In the genomic region with DNA sequence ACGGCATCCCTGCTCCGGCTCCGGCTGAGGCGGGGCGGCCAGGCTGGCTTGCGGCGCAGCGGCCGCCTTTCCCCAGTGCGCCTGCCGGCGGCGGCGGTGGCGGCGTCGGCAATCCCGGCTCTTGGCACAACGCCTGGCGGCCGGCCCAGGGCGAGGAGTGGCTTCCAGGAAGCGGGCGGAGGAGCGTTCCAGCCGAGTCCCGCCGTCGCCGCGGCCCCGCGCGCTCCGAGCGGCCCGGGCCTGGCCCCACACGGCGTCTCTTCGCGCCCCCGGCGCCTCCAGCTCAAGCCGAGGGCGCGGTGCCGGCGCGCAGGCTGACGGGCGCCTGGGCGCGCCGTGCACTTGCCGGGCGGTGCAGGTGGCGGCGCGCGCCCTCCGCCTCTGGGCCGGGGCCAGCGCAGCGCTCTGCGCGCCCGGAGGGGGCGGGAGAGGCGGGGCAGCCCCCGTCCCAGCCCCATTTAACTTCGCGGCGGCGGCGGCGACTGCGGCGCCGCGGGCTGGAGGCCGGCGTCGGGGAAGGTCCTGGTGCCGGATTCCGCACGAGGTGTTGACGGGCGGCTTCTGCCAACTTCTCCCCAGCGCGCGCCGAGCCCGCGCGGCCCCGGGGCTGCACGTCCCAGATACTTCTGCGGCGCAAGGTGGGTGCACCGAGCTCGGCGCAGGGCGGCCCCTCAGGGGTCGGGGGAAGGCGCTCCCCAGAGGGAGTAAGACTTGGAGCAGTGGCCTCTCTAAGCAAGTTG, we compare ENCODE assay signal across 9 cellular contexts. TPM values are rescaled to one million over a fixed set of nuclear protein-coding genes. Genes with fewer than 3 reads are reported as not detected.
DNase-seq lines count a peak whose midpoint lies in the region; ATAC-seq, FAIRE-seq and TF ChIP-seq lines count a peak whose summit lies in the region.
"Had no signal": no experiment of that assay in that cellular context is flagged by ENCODE, and none has a peak within 500 bp of the region (broad histone marks: within the 10 kb centered on the region; RNA-seq: fewer than 3 reads in every experiment).

A gene with protein sequence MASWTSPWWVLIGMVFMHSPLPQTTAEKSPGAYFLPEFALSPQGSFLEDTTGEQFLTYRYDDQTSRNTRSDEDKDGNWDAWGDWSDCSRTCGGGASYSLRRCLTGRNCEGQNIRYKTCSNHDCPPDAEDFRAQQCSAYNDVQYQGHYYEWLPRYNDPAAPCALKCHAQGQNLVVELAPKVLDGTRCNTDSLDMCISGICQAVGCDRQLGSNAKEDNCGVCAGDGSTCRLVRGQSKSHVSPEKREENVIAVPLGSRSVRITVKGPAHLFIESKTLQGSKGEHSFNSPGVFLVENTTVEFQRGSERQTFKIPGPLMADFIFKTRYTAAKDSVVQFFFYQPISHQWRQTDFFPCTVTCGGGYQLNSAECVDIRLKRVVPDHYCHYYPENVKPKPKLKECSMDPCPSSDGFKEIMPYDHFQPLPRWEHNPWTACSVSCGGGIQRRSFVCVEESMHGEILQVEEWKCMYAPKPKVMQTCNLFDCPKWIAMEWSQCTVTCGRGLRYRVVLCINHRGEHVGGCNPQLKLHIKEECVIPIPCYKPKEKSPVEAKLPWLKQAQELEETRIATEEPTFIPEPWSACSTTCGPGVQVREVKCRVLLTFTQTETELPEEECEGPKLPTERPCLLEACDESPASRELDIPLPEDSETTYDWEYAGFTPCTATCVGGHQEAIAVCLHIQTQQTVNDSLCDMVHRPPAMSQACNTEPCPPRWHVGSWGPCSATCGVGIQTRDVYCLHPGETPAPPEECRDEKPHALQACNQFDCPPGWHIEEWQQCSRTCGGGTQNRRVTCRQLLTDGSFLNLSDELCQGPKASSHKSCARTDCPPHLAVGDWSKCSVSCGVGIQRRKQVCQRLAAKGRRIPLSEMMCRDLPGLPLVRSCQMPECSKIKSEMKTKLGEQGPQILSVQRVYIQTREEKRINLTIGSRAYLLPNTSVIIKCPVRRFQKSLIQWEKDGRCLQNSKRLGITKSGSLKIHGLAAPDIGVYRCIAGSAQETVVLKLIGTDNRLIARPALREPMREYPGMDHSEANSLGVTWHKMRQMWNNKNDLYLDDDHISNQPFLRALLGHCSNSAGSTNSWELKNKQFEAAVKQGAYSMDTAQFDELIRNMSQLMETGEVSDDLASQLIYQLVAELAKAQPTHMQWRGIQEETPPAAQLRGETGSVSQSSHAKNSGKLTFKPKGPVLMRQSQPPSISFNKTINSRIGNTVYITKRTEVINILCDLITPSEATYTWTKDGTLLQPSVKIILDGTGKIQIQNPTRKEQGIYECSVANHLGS (N-terminal part only) (plus strand): TSS at position 485 of the 740 bp plus-strand sequence. CDS start 1,639 bp downstream, outside the sequence.

- H3K9me3 ChIP-seq in mucosa of descending colon: no peaks in the 10 kb centered on the region

- DNase-seq in DMS53 (lab: John Stamatoyannopoulos, UW) (peak; percentile 73), DMS53 treated with DMSO at 0.1 percent for 48 hours (lab: John Stamatoyannopoulos, UW; ENCODE audit: unreplicated experiment) (no peak), fibroblast of pulmonary artery (ENCODE audit: low read depth) (peak; percentile 56), mucosa of descending colon (peak; percentile 66 to 74 (median 70)), urothelium cell line (ENCODE audit: low spot score) (peak; percentile 89)
- DNase-seq in stimulated activated naive CD8-positive, alpha-beta T cell treated with anti-CD3 and anti-CD28 coated beads, Interleukin-15, Interleukin-2, amounts not matched to agents 100 U/mL and 50 U/mL, for 24 hours: no peak

- H3K4me3 ChIP-seq in fibroblast of pulmonary artery (replicated peaks; ENCODE audit: low read depth, low read length) (no peak within 1 kb of the TSS), mucosa of descending colon (no peak within 1 kb of the TSS)

- peak; percentile 63 for ATAC-seq in mucosa of descending colon
- ATAC-seq in stimulated activated naive CD8-positive, alpha-beta T cell treated with anti-CD3 and anti-CD28 coated beads, Interleukin-15, Interleukin-2, amounts not matched to agents 100 U/mL and 50 U/mL, for 24 hours: no peak
- no peak for ATAC-seq in GM19023 (IDR thresholded peaks at IDR 0.05; ENCODE audit: unreplicated experiment)
- ATAC-seq in HG02678 (IDR thresholded peaks at IDR 0.05; ENCODE audit: unreplicated experiment): no peak

- H3K4me1 ChIP-seq in mucosa of descending colon (ENCODE audit: low read depth): no peaks in the 10 kb centered on the region

- no peak for TF ChIP-seq CTCF in fibroblast of pulmonary artery (IDR thresholded peaks at IDR 0.05; ENCODE audit: low read length, missing control alignments)
- no peak for TF ChIP-seq CTCF in mucosa of descending colon (IDR thresholded peaks at IDR 0.05)

- peak; percentile 94 for FAIRE-seq in urothelium cell line (lab: Jason Lieb, UNC)
- FAIRE-seq: A204.1 had no signal

- no peaks in the 10 kb centered on the region for H3K36me3 ChIP-seq in mucosa of descending colon (ENCODE audit: low read depth)

- intact Hi-C loops in mucosa of descending colon (cut with DNase I, micrococcal nuclease): no loop called here

RNA-seq across cellular contexts. Expression of the gene that starts here (rescaled TPM):
- total RNA-seq in mucosa of descending colon: 10 to 100 TPM in 1 of 3 donors, 1 to 10 TPM in 2; 2.2 to 52.1 (median 4.1) TPM

Comparison
In these comparisons a context has a peak if more than half of its experiments do, and no peak if none do; other contexts are left out.
1. DNase-seq: peak in DMS53 (single experiment), fibroblast of pulmonary artery (single experiment), mucosa of descending colon (3 of 3) and urothelium cell line (single experiment); none in DMS53 treated with DMSO at 0.1 percent for 48 hours (single experiment) and stimulated activated naive CD8-positive, alpha-beta T cell treated with anti-CD3 and anti-CD28 coated beads, Interleukin-15, Interleukin-2, amounts not matched to agents 100 U/mL and 50 U/mL, for 24 hours (single experiment).